Comparison of ENCODE assay signal across 1 cellular context in genomic region chr2:180893752-180894151, GRCh38.
A peak's percentile ranks its signal among the peaks of the same experiment; 100 is the strongest.
TF ChIP-seq lines count a peak whose summit lies in the region.

No MANE protein-coding gene starts in this region.

TF ChIP-seq in HepG2, 621 proteins besides CTCF, POLR2A, EP300 and RAD21 (continued from another document):
- TF ChIP-seq BATF2 (CRISPR knock-in tag; IDR thresholded peaks at IDR 0.05) (no peak), CEBPB (IDR thresholded peaks at IDR 0.05; ENCODE audit: borderline replicate concordance, low read depth, low read length) (0 out of 2 replicates have a peak, but pooled peaks have one; percentile 51), ZFAT (CRISPR knock-in tag; conservative IDR thresholded peaks at IDR 0.05) (no peak)
